8 cellular contexts compared by ENCODE assay signal in genomic region chr5:43066799-43067741, GRCh38. TPM values are rescaled to one million over a fixed set of nuclear protein-coding genes. Genes with fewer than 3 reads are reported as not detected.
DNase-seq lines count a peak whose midpoint lies in the region; ATAC-seq and TF ChIP-seq lines count a peak whose summit lies in the region.

No MANE protein-coding gene starts in this region.

- H2AFZ ChIP-seq in GM23338 (peak overlapping the region; percentile 100), neuronal stem cell (ENCODE audit: low read length) (peak overlapping the region; percentile 82)

- H2AK5ac ChIP-seq in neuronal stem cell (ENCODE audit: low read depth, low read length), result no peak overlapping the region

- peaks cover 4% of the 10 kb centered on the region for H3K79me1 ChIP-seq in neuronal stem cell (ENCODE audit: low read depth, low read length)

- DNase-seq in GM23338 (ENCODE audit: low spot score) (peak; percentile 93), M059J (ENCODE audit: low read depth) (peak; percentile 96), SHP77 (lab: John Stamatoyannopoulos, UW) (peak; percentile 86 to 91), foreskin melanocyte (peak; percentile 90), neuronal stem cell (ENCODE audit: low spot score) (peak; percentile 93)
- DNase-seq in activated gamma-delta T cell treated with anti-CD3 and anti-CD28 coated beads, Interleukin-2, amount 50 U/mL, for 16 hours (ENCODE audit: low read depth), result peak; percentile 81

- peak; percentile 71 for ATAC-seq in GM23338

- H3K4ac ChIP-seq in neuronal stem cell (ENCODE audit: low read length), result no peak overlapping the region

- peak overlapping the region; percentile 86 for H3K18ac ChIP-seq in neuronal stem cell (ENCODE audit: low read length)

- H3K4me1 ChIP-seq in DOHH2 (ENCODE audit: control insufficient read depth, low read length) (peaks cover 31% of the 10 kb centered on the region), GM23338 (ENCODE audit: insufficient read depth) (peaks cover 21% of the 10 kb centered on the region), neuronal stem cell (ENCODE audit: control insufficient read depth in 2 of 2, insufficient read depth in 1 of 2, low read depth in 1 of 2, low read length in 2 of 2) (peaks cover 5 to 8% of the 10 kb centered on the region in 2 donors), subcutaneous abdominal adipose tissue (ENCODE audit: control insufficient read depth in 5 of 5, insufficient read depth in 5 of 5, low read length in 5 of 5) (peaks cover 8 to 41% (median 33%) of the 10 kb centered on the region in 5 donors)

- H2BK120ac ChIP-seq in neuronal stem cell (ENCODE audit: low read depth, low read length), result no peak overlapping the region

- H3K23ac ChIP-seq in neuronal stem cell (ENCODE audit: low read depth, low read length, poor library complexity), result no peak overlapping the region

- H3K36me3 ChIP-seq in DOHH2 (ENCODE audit: control insufficient read depth, low read length) (peaks cover 28% of the 10 kb centered on the region), GM23338 (ENCODE audit: insufficient read depth) (peaks cover 4% of the 10 kb centered on the region; the same call in 1 of the 2 replicates), neuronal stem cell (replicated peaks in 1 of 2; ENCODE audit: control insufficient read depth in 2 of 2, insufficient read depth in 2 of 2, low read length in 2 of 2) (peaks cover 6 to 34% of the 10 kb centered on the region in 2 donors), subcutaneous abdominal adipose tissue (ENCODE audit: control insufficient read depth in 5 of 5, insufficient read depth in 5 of 5, low read length in 5 of 5) (peaks cover 3 to 16% (median 11%) of the 10 kb centered on the region in 5 donors)

- H3K27me3 ChIP-seq in DOHH2 (ENCODE audit: control insufficient read depth, low read length), result no peaks in the 10 kb centered on the region
- peaks cover 6% of the 10 kb centered on the region for H3K27me3 ChIP-seq in GM23338 (ENCODE audit: insufficient read depth)
- peaks cover 0 to 1% (median 0%) of the 10 kb centered on the region in 3 experiments for H3K27me3 ChIP-seq in neuronal stem cell (ENCODE audit: control insufficient read depth in 3 of 3, insufficient read depth in 3 of 3, low read depth in 1 of 3, low read length in 3 of 3)
- H3K27me3 ChIP-seq in subcutaneous abdominal adipose tissue (ENCODE audit: control insufficient read depth in 5 of 5, insufficient read depth in 4 of 5, low read length in 5 of 5), result no peaks in the 10 kb centered on the region

- peaks cover 3% of the 10 kb centered on the region; the same call in 1 of the 2 replicates for H3F3A ChIP-seq in DOHH2 (ENCODE audit: control insufficient read depth, insufficient read depth)
- 0 out of 2 replicates have a peak, but pooled peaks cover 15% of the 10 kb centered on the region for H3F3A ChIP-seq in GM23338 (replicated peaks; ENCODE audit: low read depth)

- H3K4me3 ChIP-seq in DOHH2 (ENCODE audit: low read length) (peak overlapping the region; percentile 90), GM23338 (peak overlapping the region; percentile 86), neuronal stem cell (ENCODE audit: low read length in 2 of 2) (peak overlapping the region; percentile 87 to 93), subcutaneous abdominal adipose tissue (ENCODE audit: low read depth in 1 of 5, low read length in 5 of 5) (peak overlapping the region; percentile 94 to 99 (median 99))

- peak overlapping the region; percentile 84 for H2BK15ac ChIP-seq in neuronal stem cell (ENCODE audit: low read length)

- H4K91ac ChIP-seq in neuronal stem cell (ENCODE audit: low read depth, low read length, poor library complexity), result no peak overlapping the region

- no peaks in the 10 kb centered on the region for H3K9me3 ChIP-seq in DOHH2 (ENCODE audit: control insufficient read depth, insufficient read depth, low read length)
- peaks cover 0 to 11% of the 10 kb centered on the region in 2 donors for H3K9me3 ChIP-seq in neuronal stem cell (replicated peaks in 1 of 2; ENCODE audit: control insufficient read depth in 2 of 2, insufficient read depth in 1 of 2, low read depth in 1 of 2, low read length in 2 of 2)
- H3K9me3 ChIP-seq in subcutaneous abdominal adipose tissue (ENCODE audit: control insufficient read depth in 5 of 5, low read length in 5 of 5), result no peaks in the 10 kb centered on the region

- H3K27ac ChIP-seq in DOHH2 (ENCODE audit: low read depth, low read length) (peak overlapping the region; percentile 81), GM23338 (ENCODE audit: low read depth) (peak overlapping the region; percentile 96), neuronal stem cell (replicated peaks; ENCODE audit: low read length) (peak overlapping the region; percentile 83), subcutaneous abdominal adipose tissue (ENCODE audit: low read depth, low read length) (peak overlapping the region; percentile 97)

- peak overlapping the region; percentile 96 for H3K27ac Mint-ChIP-seq in GM23338

- peaks cover 7% of the 10 kb centered on the region; the same call in 1 of the 3 replicates for H3K9me3 Mint-ChIP-seq in GM23338

- peaks cover 23% of the 10 kb centered on the region; the same call in 2 of the 3 replicates for H3K4me1 Mint-ChIP-seq in GM23338

- H4K8ac ChIP-seq in neuronal stem cell (ENCODE audit: low read depth, low read length), result no peak overlapping the region

- TF ChIP-seq CTCF in DOHH2 (IDR thresholded peaks at IDR 0.05; ENCODE audit: low read depth, low read length, poor library complexity, severe bottlenecking), result no peak
- no peak for TF ChIP-seq CTCF in GM23338 (conservative IDR thresholded peaks at IDR 0.05; ENCODE audit: low read depth in 2 of 2)

- H4K20me1 ChIP-seq in DOHH2 (ENCODE audit: control insufficient read depth, insufficient read depth, low read depth, low read length) (no peaks in the 10 kb centered on the region), GM23338 (replicated peaks; ENCODE audit: insufficient read depth) (no peaks in the 10 kb centered on the region)

- H3K14ac ChIP-seq in neuronal stem cell (ENCODE audit: low read length), result no peak overlapping the region

- H3K9ac ChIP-seq in neuronal stem cell (ENCODE audit: low read depth, low read length, poor library complexity) (peak overlapping the region; percentile 86), subcutaneous abdominal adipose tissue (ENCODE audit: low read length in 5 of 5) (peak overlapping the region; percentile 82 to 99 (median 94))

- H3K79me2 ChIP-seq in DOHH2 (ENCODE audit: control insufficient read depth, low read length), result peaks cover 42% of the 10 kb centered on the region
- H3K79me2 ChIP-seq in GM23338 (replicated peaks; ENCODE audit: insufficient read depth), result peaks cover 12% of the 10 kb centered on the region

- no CpG with 5 or more reads among the region's 45 CpGs for WGBS in neuronal stem cell (ENCODE audit: extremely low coverage in 2 of 2, insufficient read length in 2 of 2, insufficient replicate concordance in 1 of 2), 2 donors

- no peaks in the 10 kb centered on the region for H3K9me2 ChIP-seq in DOHH2 (replicated peaks; ENCODE audit: control insufficient read depth, low read length)
- no peaks in the 10 kb centered on the region for H3K9me2 ChIP-seq in GM23338 (ENCODE audit: insufficient read depth)

- H3K27me3 Mint-ChIP-seq in GM23338 (ENCODE audit: insufficient read depth, low read depth, poor library complexity), result peaks cover 8% of the 10 kb centered on the region

- peaks cover 20% of the 10 kb centered on the region for H3K36me3 Mint-ChIP-seq in GM23338 (ENCODE audit: low read depth)

- H3K4me2 ChIP-seq in DOHH2 (ENCODE audit: low read length) (peak overlapping the region; percentile 84), GM23338 (peak overlapping the region; percentile 83), neuronal stem cell (ENCODE audit: insufficient read depth, low read length, poor library complexity, severe bottlenecking) (peak overlapping the region; percentile 75)

- peak overlapping the region; percentile 7 for H2BK5ac ChIP-seq in neuronal stem cell (ENCODE audit: low read length)

- no peak overlapping the region for H2BK12ac ChIP-seq in neuronal stem cell (ENCODE audit: low read length)

- H3K4me3 Mint-ChIP-seq in GM23338, result peak overlapping the region; percentile 97

TF ChIP-seq in GM23338, 12 proteins besides CTCF, POLR2A, EP300 and RAD21:
- 0 out of 2 replicates have a peak, but pooled peaks have one; percentile 28 for TF ChIP-seq ETS1 (IDR thresholded peaks at IDR 0.05)
- TF ChIP-seq CREB1 (CRISPR knock-in tag; IDR thresholded peaks at IDR 0.05; ENCODE audit: low read depth), result peak; percentile 46; the same call in 1 of the 2 replicates
- TF ChIP-seq ZNF114 (CRISPR knock-in tag; IDR thresholded peaks at IDR 0.05), result no peak

RNA-seq across cellular contexts. Expression of gene ANXA2R, which starts 27.0 kb away (rescaled TPM):
- total RNA-seq in GM23338 (2014; rRNA removed; shearing (Covaris generic)), result 0.21 TPM in 1 of 2 replicates, not detected in the other
- not detected in 2 replicates for polyA plus RNA-seq in GM23338 (2016; fragmentation: Nextera tagmentation; extraction: Ambion mirVana)
- 0.25 and 1.4 TPM in 2 replicates for total RNA-seq in M059J (2014; rRNA removed; shearing (Covaris generic))
- 0.07 TPM for polyA plus RNA-seq in neuronal stem cell (2013, experiment 1 of 2)
- polyA plus RNA-seq in neuronal stem cell (2013, experiment 2 of 2), result 0.07 TPM

RNA-seq across cellular contexts. Expression of gene ZNF131, which starts 53.6 kb away (rescaled TPM):
- 38.0 and 42.6 TPM in 2 replicates for total RNA-seq in GM23338 (2014; rRNA removed; shearing (Covaris generic))
- polyA plus RNA-seq in GM23338 (2016; fragmentation: Nextera tagmentation; extraction: Ambion mirVana), result 64.2 and 66.9 TPM in 2 replicates
- 31.5 and 38.5 TPM in 2 replicates for total RNA-seq in M059J (2014; rRNA removed; shearing (Covaris generic))
- polyA plus RNA-seq in neuronal stem cell (2013, experiment 1 of 2), result 45.8 TPM
- polyA plus RNA-seq in neuronal stem cell (2013, experiment 2 of 2), result 47.8 TPM

Comparison
In these comparisons a context has a peak if more than half of its experiments do, and no peak if none do; other contexts are left out.
1. Peak in every context shown above with its lines: DNase-seq, ATAC-seq, H3K4me3 ChIP-seq and H3K27ac ChIP-seq.